Comparison of ENCODE assay signal across 1 cellular context in the genomic region with DNA sequence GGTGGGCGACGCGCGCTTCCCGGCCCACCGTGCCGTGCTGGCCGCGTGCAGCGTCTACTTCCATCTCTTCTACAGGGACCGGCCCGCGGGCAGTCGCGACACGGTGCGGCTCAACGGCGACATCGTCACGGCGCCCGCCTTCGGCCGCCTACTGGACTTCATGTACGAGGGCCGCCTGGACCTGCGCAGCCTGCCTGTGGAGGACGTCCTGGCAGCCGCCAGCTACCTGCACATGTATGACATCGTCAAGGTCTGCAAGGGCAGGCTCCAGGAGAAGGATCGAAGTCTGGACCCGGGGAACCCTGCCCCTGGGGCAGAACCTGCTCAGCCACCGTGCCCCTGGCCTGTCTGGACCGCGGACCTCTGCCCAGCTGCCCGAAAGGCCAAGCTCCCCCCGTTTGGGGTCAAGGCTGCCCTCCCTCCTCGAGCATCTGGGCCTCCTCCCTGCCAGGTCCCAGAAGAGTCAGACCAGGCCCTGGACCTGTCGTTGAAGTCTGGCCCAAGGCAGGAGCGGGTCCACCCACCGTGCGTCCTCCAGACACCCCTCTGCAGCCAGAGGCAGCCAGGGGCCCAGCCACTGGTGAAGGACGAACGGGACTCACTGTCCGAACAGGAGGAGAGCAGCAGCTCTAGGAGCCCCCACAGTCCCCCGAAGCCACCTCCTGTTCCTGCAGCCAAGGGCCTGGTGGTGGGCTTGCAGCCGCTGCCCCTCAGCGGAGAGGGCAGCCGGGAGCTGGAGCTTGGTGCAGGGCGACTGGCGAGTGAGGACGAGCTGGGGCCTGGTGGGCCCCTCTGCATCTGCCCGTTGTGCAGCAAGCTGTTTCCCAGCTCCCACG.
TF ChIP-seq lines count a peak whose summit lies in the region.

No MANE protein-coding gene starts in this region.

TF ChIP-seq in HepG2, 621 proteins besides CTCF, POLR2A, EP300 and RAD21 (continued from another document and continues in another):
- TF ChIP-seq, protein P1, sequence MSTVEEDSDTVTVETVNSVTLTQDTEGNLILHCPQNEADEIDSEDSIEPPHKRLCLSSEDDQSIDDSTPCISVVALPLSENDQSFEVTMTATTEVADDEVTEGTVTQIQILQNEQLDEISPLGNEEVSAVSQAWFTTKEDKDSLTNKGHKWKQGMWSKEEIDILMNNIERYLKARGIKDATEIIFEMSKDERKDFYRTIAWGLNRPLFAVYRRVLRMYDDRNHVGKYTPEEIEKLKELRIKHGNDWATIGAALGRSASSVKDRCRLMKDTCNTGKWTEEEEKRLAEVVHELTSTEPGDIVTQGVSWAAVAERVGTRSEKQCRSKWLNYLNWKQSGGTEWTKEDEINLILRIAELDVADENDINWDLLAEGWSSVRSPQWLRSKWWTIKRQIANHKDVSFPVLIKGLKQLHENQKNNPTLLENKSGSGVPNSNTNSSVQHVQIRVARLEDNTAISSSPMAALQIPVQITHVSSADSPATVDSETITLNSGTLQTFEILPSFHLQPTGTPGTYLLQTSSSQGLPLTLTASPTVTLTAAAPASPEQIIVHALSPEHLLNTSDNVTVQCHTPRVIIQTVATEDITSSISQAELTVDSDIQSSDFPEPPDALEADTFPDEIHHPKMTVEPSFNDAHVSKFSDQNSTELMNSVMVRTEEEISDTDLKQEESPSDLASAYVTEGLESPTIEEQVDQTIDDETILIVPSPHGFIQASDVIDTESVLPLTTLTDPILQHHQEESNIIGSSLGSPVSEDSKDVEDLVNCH (CRISPR knock-in tag; IDR thresholded peaks at IDR 0.05) = no peak
- TF ChIP-seq, protein P2, sequence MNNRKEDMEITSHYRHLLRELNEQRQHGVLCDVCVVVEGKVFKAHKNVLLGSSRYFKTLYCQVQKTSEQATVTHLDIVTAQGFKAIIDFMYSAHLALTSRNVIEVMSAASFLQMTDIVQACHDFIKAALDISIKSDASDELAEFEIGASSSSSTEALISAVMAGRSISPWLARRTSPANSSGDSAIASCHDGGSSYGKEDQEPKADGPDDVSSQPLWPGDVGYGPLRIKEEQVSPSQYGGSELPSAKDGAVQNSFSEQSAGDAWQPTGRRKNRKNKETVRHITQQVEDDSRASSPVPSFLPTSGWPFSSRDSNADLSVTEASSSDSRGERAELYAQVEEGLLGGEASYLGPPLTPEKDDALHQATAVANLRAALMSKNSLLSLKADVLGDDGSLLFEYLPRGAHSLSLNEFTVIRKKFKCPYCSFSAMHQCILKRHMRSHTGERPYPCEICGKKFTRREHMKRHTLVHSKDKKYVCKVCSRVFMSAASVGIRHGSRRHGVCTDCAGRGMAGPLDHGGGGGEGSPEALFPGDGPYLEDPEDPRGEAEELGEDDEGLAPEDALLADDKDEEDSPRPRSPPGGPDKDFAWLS (CRISPR knock-in tag; IDR thresholded peaks at IDR 0.05; ENCODE audit: borderline replicate concordance) = no peak
- TF ChIP-seq ZBTB20 (CRISPR knock-in tag; IDR thresholded peaks at IDR 0.05; ENCODE audit: borderline replicate concordance, low read depth) (no peak), KLF13 (CRISPR knock-in tag; IDR thresholded peaks at IDR 0.05) (no peak), KAT8 (CRISPR knock-in tag; IDR thresholded peaks at IDR 0.05) (no peak), ZNF589 (CRISPR knock-in tag; conservative IDR thresholded peaks at IDR 0.05) (no peak), ZNF749 (CRISPR knock-in tag; IDR thresholded peaks at IDR 0.05; ENCODE audit: borderline replicate concordance) (no peak), ZFP62 (CRISPR knock-in tag; IDR thresholded peaks at IDR 0.05) (no peak), ASH2L (IDR thresholded peaks at IDR 0.05; ENCODE audit: insufficient read length, low read depth, low read length) (no peak), TBL1XR1 (IDR thresholded peaks at IDR 0.05; ENCODE audit: borderline replicate concordance, low read length, partially characterized antibody) (no peak), MLLT10 (CRISPR knock-in tag; IDR thresholded peaks at IDR 0.05) (no peak), SMC3 (IDR thresholded peaks at IDR 0.05; ENCODE audit: low read length) (no peak), ZNF652 (CRISPR knock-in tag; IDR thresholded peaks at IDR 0.05; ENCODE audit: borderline replicate concordance, low read depth) (no peak), CCDC6 (CRISPR knock-in tag; IDR thresholded peaks at IDR 0.05) (no peak), ZBTB8A (CRISPR knock-in tag; IDR thresholded peaks at IDR 0.05; ENCODE audit: borderline replicate concordance, low read depth) (no peak)
- TF ChIP-seq, protein P3, sequence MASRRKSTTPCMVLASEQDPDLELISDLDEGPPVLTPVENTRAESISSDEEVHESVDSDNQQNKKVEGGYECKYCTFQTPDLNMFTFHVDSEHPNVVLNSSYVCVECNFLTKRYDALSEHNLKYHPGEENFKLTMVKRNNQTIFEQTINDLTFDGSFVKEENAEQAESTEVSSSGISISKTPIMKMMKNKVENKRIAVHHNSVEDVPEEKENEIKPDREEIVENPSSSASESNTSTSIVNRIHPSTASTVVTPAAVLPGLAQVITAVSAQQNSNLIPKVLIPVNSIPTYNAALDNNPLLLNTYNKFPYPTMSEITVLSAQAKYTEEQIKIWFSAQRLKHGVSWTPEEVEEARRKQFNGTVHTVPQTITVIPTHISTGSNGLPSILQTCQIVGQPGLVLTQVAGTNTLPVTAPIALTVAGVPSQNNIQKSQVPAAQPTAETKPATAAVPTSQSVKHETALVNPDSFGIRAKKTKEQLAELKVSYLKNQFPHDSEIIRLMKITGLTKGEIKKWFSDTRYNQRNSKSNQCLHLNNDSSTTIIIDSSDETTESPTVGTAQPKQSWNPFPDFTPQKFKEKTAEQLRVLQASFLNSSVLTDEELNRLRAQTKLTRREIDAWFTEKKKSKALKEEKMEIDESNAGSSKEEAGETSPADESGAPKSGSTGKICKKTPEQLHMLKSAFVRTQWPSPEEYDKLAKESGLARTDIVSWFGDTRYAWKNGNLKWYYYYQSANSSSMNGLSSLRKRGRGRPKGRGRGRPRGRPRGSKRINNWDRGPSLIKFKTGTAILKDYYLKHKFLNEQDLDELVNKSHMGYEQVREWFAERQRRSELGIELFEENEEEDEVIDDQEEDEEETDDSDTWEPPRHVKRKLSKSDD (CRISPR knock-in tag; IDR thresholded peaks at IDR 0.05; ENCODE audit: low read depth) = 0 out of 2 replicates have a peak, but pooled peaks have one; percentile 38
- TF ChIP-seq, protein P4, sequence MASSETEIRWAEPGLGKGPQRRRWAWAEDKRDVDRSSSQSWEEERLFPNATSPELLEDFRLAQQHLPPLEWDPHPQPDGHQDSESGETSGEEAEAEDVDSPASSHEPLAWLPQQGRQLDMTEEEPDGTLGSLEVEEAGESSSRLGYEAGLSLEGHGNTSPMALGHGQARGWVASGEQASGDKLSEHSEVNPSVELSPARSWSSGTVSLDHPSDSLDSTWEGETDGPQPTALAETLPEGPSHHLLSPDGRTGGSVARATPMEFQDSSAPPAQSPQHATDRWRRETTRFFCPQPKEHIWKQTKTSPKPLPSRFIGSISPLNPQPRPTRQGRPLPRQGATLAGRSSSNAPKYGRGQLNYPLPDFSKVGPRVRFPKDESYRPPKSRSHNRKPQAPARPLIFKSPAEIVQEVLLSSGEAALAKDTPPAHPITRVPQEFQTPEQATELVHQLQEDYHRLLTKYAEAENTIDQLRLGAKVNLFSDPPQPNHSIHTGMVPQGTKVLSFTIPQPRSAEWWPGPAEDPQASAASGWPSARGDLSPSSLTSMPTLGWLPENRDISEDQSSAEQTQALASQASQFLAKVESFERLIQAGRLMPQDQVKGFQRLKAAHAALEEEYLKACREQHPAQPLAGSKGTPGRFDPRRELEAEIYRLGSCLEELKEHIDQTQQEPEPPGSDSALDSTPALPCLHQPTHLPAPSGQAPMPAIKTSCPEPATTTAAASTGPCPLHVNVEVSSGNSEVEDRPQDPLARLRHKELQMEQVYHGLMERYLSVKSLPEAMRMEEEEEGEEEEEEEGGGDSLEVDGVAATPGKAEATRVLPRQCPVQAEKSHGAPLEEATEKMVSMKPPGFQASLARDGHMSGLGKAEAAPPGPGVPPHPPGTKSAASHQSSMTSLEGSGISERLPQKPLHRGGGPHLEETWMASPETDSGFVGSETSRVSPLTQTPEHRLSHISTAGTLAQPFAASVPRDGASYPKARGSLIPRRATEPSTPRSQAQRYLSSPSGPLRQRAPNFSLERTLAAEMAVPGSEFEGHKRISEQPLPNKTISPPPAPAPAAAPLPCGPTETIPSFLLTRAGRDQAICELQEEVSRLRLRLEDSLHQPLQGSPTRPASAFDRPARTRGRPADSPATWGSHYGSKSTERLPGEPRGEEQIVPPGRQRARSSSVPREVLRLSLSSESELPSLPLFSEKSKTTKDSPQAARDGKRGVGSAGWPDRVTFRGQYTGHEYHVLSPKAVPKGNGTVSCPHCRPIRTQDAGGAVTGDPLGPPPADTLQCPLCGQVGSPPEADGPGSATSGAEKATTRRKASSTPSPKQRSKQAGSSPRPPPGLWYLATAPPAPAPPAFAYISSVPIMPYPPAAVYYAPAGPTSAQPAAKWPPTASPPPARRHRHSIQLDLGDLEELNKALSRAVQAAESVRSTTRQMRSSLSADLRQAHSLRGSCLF (CRISPR knock-in tag; IDR thresholded peaks at IDR 0.05; ENCODE audit: borderline replicate concordance) = no peak
- TF ChIP-seq, protein P5, sequence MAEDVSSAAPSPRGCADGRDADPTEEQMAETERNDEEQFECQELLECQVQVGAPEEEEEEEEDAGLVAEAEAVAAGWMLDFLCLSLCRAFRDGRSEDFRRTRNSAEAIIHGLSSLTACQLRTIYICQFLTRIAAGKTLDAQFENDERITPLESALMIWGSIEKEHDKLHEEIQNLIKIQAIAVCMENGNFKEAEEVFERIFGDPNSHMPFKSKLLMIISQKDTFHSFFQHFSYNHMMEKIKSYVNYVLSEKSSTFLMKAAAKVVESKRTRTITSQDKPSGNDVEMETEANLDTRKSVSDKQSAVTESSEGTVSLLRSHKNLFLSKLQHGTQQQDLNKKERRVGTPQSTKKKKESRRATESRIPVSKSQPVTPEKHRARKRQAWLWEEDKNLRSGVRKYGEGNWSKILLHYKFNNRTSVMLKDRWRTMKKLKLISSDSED (CRISPR knock-in tag; IDR thresholded peaks at IDR 0.05) = no peak
- TF ChIP-seq, protein P6, sequence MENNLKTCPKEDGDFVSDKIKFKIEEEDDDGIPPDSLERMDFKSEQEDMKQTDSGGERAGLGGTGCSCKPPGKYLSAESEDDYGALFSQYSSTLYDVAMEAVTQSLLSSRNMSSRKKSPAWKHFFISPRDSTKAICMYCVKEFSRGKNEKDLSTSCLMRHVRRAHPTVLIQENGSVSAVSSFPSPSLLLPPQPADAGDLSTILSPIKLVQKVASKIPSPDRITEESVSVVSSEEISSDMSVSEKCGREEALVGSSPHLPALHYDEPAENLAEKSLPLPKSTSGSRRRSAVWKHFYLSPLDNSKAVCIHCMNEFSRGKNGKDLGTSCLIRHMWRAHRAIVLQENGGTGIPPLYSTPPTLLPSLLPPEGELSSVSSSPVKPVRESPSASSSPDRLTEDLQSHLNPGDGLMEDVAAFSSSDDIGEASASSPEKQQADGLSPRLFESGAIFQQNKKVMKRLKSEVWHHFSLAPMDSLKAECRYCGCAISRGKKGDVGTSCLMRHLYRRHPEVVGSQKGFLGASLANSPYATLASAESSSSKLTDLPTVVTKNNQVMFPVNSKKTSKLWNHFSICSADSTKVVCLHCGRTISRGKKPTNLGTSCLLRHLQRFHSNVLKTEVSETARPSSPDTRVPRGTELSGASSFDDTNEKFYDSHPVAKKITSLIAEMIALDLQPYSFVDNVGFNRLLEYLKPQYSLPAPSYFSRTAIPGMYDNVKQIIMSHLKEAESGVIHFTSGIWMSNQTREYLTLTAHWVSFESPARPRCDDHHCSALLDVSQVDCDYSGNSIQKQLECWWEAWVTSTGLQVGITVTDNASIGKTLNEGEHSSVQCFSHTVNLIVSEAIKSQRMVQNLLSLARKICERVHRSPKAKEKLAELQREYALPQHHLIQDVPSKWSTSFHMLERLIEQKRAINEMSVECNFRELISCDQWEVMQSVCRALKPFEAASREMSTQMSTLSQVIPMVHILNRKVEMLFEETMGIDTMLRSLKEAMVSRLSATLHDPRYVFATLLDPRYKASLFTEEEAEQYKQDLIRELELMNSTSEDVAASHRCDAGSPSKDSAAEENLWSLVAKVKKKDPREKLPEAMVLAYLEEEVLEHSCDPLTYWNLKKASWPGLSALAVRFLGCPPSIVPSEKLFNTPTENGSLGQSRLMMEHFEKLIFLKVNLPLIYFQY (CRISPR knock-in tag; IDR thresholded peaks at IDR 0.05; ENCODE audit: borderline replicate concordance) = no peak
- TF ChIP-seq, protein P7, sequence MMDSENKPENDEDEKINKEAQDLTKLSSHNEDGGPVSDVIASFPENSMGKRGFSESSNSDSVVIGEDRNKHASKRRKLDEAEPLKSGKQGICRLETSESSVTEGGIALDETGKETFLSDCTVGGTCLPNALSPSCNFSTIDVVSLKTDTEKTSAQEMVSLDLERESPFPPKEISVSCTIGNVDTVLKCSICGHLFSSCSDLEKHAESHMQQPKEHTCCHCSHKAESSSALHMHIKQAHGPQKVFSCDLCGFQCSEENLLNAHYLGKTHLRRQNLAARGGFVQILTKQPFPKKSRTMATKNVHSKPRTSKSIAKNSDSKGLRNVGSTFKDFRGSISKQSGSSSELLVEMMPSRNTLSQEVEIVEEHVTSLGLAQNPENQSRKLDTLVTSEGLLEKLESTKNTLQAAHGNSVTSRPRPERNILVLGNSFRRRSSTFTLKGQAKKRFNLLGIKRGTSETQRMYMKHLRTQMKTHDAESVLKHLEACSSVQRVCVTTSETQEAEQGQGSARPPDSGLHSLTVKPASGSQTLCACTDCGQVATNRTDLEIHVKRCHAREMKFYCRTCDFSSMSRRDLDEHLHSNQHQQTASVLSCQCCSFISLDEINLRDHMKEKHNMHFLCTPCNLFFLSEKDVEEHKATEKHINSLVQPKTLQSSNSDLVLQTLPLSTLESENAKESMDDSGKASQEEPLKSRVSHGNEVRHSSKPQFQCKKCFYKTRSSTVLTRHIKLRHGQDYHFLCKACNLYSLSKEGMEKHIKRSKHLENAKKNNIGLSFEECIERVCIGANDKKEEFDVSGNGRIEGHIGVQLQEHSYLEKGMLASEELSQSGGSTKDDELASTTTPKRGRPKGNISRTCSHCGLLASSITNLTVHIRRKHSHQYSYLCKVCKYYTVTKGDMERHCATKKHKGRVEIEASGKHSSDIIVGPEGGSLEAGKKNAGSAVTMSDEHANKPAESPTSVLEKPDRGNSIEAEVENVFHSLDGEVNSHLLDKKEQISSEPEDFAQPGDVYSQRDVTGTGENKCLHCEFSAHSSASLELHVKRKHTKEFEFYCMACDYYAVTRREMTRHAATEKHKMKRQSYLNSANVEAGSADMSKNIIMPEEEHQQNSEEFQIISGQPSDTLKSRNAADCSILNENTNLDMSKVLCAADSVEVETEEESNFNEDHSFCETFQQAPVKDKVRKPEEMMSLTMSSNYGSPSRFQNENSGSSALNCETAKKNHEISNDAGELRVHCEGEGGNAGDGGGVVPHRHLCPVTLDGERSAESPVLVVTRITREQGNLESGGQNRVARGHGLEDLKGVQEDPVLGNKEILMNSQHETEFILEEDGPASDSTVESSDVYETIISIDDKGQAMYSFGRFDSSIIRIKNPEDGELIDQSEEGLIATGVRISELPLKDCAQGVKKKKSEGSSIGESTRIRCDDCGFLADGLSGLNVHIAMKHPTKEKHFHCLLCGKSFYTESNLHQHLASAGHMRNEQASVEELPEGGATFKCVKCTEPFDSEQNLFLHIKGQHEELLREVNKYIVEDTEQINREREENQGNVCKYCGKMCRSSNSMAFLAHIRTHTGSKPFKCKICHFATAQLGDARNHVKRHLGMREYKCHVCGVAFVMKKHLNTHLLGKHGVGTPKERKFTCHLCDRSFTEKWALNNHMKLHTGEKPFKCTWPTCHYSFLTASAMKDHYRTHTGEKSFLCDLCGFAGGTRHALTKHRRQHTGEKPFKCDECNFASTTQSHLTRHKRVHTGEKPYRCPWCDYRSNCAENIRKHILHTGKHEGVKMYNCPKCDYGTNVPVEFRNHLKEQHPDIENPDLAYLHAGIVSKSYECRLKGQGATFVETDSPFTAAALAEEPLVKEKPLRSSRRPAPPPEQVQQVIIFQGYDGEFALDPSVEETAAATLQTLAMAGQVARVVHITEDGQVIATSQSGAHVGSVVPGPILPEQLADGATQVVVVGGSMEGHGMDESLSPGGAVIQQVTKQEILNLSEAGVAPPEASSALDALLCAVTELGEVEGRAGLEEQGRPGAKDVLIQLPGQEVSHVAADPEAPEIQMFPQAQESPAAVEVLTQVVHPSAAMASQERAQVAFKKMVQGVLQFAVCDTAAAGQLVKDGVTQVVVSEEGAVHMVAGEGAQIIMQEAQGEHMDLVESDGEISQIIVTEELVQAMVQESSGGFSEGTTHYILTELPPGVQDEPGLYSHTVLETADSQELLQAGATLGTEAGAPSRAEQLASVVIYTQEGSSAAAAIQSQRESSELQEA (CRISPR knock-in tag; IDR thresholded peaks at IDR 0.05; ENCODE audit: not compliant biosample characterization) = peak; percentile 32
